Comparison of ENCODE assay signal across 1 cellular context in genomic region chr18:13418013-13418710, GRCh38.
TF ChIP-seq lines count a peak whose summit lies in the region.

No MANE protein-coding gene starts in this region.

TF ChIP-seq in HepG2, 621 proteins besides CTCF, POLR2A, EP300 and RAD21 (continued from another document and continues in another):
- TF ChIP-seq ZBED4 (CRISPR knock-in tag; IDR thresholded peaks at IDR 0.05; ENCODE audit: borderline replicate concordance) (0 out of 2 replicates have a peak, but pooled peaks have one; percentile 21), DPF2 (CRISPR knock-in tag; IDR thresholded peaks at IDR 0.05; ENCODE audit: borderline replicate concordance, low read depth) (0 out of 2 replicates have a peak, but pooled peaks have one; percentile 37), RNF219 (CRISPR knock-in tag; IDR thresholded peaks at IDR 0.05) (no peak), SOX13 (IDR thresholded peaks at IDR 0.05) (no peak), SOX13 (CRISPR knock-in tag; conservative IDR thresholded peaks at IDR 0.05 in 1 of 2, IDR thresholded peaks at IDR 0.05 in 1 of 2) (peak in 1 of 2 experiments; percentile 18; a peak in 1 of 4 replicates), ZGPAT (CRISPR knock-in tag; IDR thresholded peaks at IDR 0.05) (0 out of 2 replicates have a peak, but pooled peaks have one; percentile 31), UBTF (CRISPR knock-in tag; IDR thresholded peaks at IDR 0.05) (0 out of 2 replicates have a peak, but pooled peaks have one; percentile 29), ZBTB37 (CRISPR knock-in tag; IDR thresholded peaks at IDR 0.05) (no peak), ZNF33B (CRISPR knock-in tag; IDR thresholded peaks at IDR 0.05) (no peak), PRDM4 (CRISPR knock-in tag; IDR thresholded peaks at IDR 0.05; ENCODE audit: borderline replicate concordance) (no peak), ZNF570 (CRISPR knock-in tag; IDR thresholded peaks at IDR 0.05; ENCODE audit: borderline replicate concordance) (no peak), ZNF343 (CRISPR knock-in tag; IDR thresholded peaks at IDR 0.05) (no peak), TBX2 (CRISPR knock-in tag; IDR thresholded peaks at IDR 0.05; ENCODE audit: borderline replicate concordance) (no peak), FUBP1 (CRISPR knock-in tag; IDR thresholded peaks at IDR 0.05; ENCODE audit: borderline replicate concordance) (no peak), NRL (CRISPR knock-in tag; IDR thresholded peaks at IDR 0.05; ENCODE audit: borderline replicate concordance) (no peak), NR3C1 (CRISPR knock-in tag; IDR thresholded peaks at IDR 0.05) (no peak), BORCS8-MEF2B (CRISPR knock-in tag; IDR thresholded peaks at IDR 0.05) (0 out of 2 replicates have a peak, but pooled peaks have one; percentile 19), SALL1 (CRISPR knock-in tag; IDR thresholded peaks at IDR 0.05) (peak; percentile 94), ZNF276 (CRISPR knock-in tag; IDR thresholded peaks at IDR 0.05; ENCODE audit: low read depth) (no peak), GABPA (IDR thresholded peaks at IDR 0.05; ENCODE audit: low read depth, low read length) (no peak), GABPA (CRISPR knock-in tag; IDR thresholded peaks at IDR 0.05; ENCODE audit: low read depth) (peak; percentile 42), BCL6 (CRISPR knock-in tag; IDR thresholded peaks at IDR 0.05) (0 out of 2 replicates have a peak, but pooled peaks have one; percentile 22), HBP1 (CRISPR knock-in tag; IDR thresholded peaks at IDR 0.05; ENCODE audit: low read depth) (no peak), AHDC1 (CRISPR knock-in tag; IDR thresholded peaks at IDR 0.05; ENCODE audit: borderline replicate concordance) (peak; percentile 60; the same call in 1 of the 2 replicates)
